ENCODE assay signal across 8 cellular contexts in genomic region chr13:30307194-30307965, GRCh38. TPM values are rescaled to one million over a fixed set of nuclear protein-coding genes. Genes with fewer than 3 reads are reported as not detected.
A peak's percentile ranks its signal among the peaks of the same experiment; 100 is the strongest.
DNase-seq lines count a peak whose midpoint lies in the region; ATAC-seq and TF ChIP-seq lines count a peak whose summit lies in the region.

KATNAL1 (minus strand) TSS chr13:30307551; CDS start chr13:30283777, 23,774 bp downstream.

- peak within 1 kb of the TSS; percentile 95 for H3K27ac ChIP-seq in layer of hippocampus (ENCODE audit: low read depth, low read length)

- ATAC-seq in GM18868 (IDR thresholded peaks at IDR 0.05; ENCODE audit: unreplicated experiment): peak; percentile 63
- ATAC-seq in HG03103 (IDR thresholded peaks at IDR 0.05; ENCODE audit: low read depth, unreplicated experiment): peak; percentile 55

- no peak for TF ChIP-seq CTCF in AG09309 (IDR thresholded peaks at IDR 0.05; ENCODE audit: control insufficient read depth, insufficient read depth, low read depth, low read length, missing control alignments)

- no peaks in the 10 kb centered on the region for H3K27me3 ChIP-seq in layer of hippocampus (ENCODE audit: control insufficient read depth, insufficient read depth, low read length)

- peak within 1 kb of the TSS; percentile 83 for H3K4me3 ChIP-seq in AG09309 (ENCODE audit: control insufficient read depth, low read depth, low read length)

- no peak for DNase-seq in AG09309 (ENCODE audit: low read depth)
- peak; percentile 87 for DNase-seq in NCI-H2227 treated with DMSO at 0.1 percent for 48 hours (lab: John Stamatoyannopoulos, UW)
- DNase-seq in activated CD4-positive, alpha-beta T cell treated with anti-CD3 and anti-CD28 coated beads for 1 hour: peak; percentile 52
- DNase-seq in cerebellum (ENCODE audit: low spot score): peak; percentile 94
- peak; percentile 41 to 63 (median 46) for DNase-seq in stimulated activated CD4-positive, alpha-beta T cell treated with anti-CD3 and anti-CD28 coated beads, Interleukin-1b, Interleukin-23, amount 100 ng/mL, for 24 hours (ENCODE audit: low read depth in 4 of 4, low spot score in 1 of 4)

RNA-seq across cellular contexts. Expression of gene KATNAL1, which starts in this region (rescaled TPM):
- total RNA-seq in cerebellum: 57.0 TPM
